Comparison of ENCODE assay signal across 8 cellular contexts in the genomic region with DNA sequence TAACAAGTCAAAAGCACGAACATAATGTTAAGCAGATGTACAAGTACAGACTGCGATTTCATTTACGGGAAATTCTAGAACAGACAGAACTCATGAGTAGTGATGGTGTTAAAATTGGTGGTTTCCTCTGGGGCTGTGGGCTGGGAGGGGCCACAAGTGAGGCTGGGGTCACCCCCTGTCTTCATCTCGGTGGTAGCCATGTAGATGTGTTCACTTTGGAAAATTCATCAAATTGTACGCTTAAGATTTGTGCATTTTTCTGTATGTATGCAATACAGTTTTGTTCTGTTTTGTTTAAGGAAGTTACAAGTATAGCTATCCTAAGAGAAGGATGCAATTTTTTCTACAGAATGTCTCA. TPM values are rescaled to one million over a fixed set of nuclear protein-coding genes. Genes with fewer than 3 reads are reported as not detected.
DNase-seq lines count a peak whose midpoint lies in the region; ATAC-seq, FAIRE-seq and TF ChIP-seq lines count a peak whose summit lies in the region.

No MANE protein-coding gene starts in this region.

- H3K27ac ChIP-seq in angular gyrus (ENCODE audit: low read depth, low read length) (peak overlapping the region; percentile 82), right lobe of liver (peak overlapping the region; percentile 59 to 66 (median 66)), uterus (peak overlapping the region; percentile 75 to 83)

- TF ChIP-seq CTCF in right lobe of liver (IDR thresholded peaks at IDR 0.05) (no peak), uterus (IDR thresholded peaks at IDR 0.05) (no peak)

- peaks cover 35% of the 10 kb centered on the region for H3K4me1 Mint-ChIP-seq in stimulated activated naive CD8-positive, alpha-beta T cell treated with anti-CD3 and anti-CD28 coated beads, Interleukin-15, Interleukin-2, amounts not matched to agents 100 ng/mL and 50 ng/mL, for 24 hours (ENCODE audit: low read depth)

- H3K4me1 ChIP-seq in right lobe of liver, result peaks cover 0 to 14% (median 4%) of the 10 kb centered on the region in 4 donors
- H3K4me1 ChIP-seq in uterus, result peaks cover 0 to 3% of the 10 kb centered on the region in 2 donors

- H3K36me3 ChIP-seq in right lobe of liver, result no peaks in the 10 kb centered on the region
- H3K36me3 ChIP-seq in uterus, result no peaks in the 10 kb centered on the region

- intact Hi-C loops in right lobe of liver (cut with DNase I), result no loop called here
- intact Hi-C loops in uterus (cut with DNase I; ENCODE audit: low total_unique reads), result no loop called here

- FAIRE-seq in HTR-8/SVneo (lab: Jason Lieb, UNC), result no peak

- DNase-seq in stimulated activated naive CD8-positive, alpha-beta T cell treated with anti-CD3 and anti-CD28 coated beads, Interleukin-15, Interleukin-2, amounts not matched to agents 100 U/mL and 50 U/mL, for 24 hours, result no peak
- no peak for DNase-seq in right lobe of liver
- no peak for DNase-seq in uterus
- DNase-seq in NCI-H2227 (lab: John Stamatoyannopoulos, UW; ENCODE audit: unreplicated experiment), result no peak
- DNase-seq in HTR-8/SVneo (ENCODE audit: insufficient read length, low spot score), result no peak
- no peak for DNase-seq in LoVo (ENCODE audit: low spot score)

- H3K27me3 ChIP-seq in right lobe of liver, result no peaks in the 10 kb centered on the region
- H3K27me3 ChIP-seq in uterus, result no peaks in the 10 kb centered on the region

- H3K36me3 Mint-ChIP-seq in stimulated activated naive CD8-positive, alpha-beta T cell treated with anti-CD3 and anti-CD28 coated beads, Interleukin-15, Interleukin-2, amounts not matched to agents 100 ng/mL and 50 ng/mL, for 24 hours (ENCODE audit: low read depth), result peaks cover 12% of the 10 kb centered on the region

- no peak for TF ChIP-seq POLR2A in right lobe of liver (IDR thresholded peaks at IDR 0.05)
- no peak for TF ChIP-seq POLR2A in uterus (IDR thresholded peaks at IDR 0.05)

- 26% methylated on average over 5 of the region's 5 CpGs for WGBS in right lobe of liver (ENCODE audit: insufficient coverage, low coverage, low lambda C conversion rate, missing lambda C conversion rate)

- H3K27ac Mint-ChIP-seq in stimulated activated naive CD8-positive, alpha-beta T cell treated with anti-CD3 and anti-CD28 coated beads, Interleukin-15, Interleukin-2, amounts not matched to agents 100 ng/mL and 50 ng/mL, for 24 hours, result peak overlapping the region; percentile 95

- H3K4me3 ChIP-seq in right lobe of liver (peak overlapping the region; percentile 73 to 96 (median 95)), uterus (peak overlapping the region; percentile 71 to 90)

- no peaks in the 10 kb centered on the region for H3K27me3 Mint-ChIP-seq in stimulated activated naive CD8-positive, alpha-beta T cell treated with anti-CD3 and anti-CD28 coated beads, Interleukin-15, Interleukin-2, amounts not matched to agents 100 ng/mL and 50 ng/mL, for 24 hours

- H3K9me3 ChIP-seq in right lobe of liver, result no peaks in the 10 kb centered on the region
- no peaks in the 10 kb centered on the region for H3K9me3 ChIP-seq in uterus

- H3K9me3 Mint-ChIP-seq in stimulated activated naive CD8-positive, alpha-beta T cell treated with anti-CD3 and anti-CD28 coated beads, Interleukin-15, Interleukin-2, amounts not matched to agents 100 ng/mL and 50 ng/mL, for 24 hours, result no peaks in the 10 kb centered on the region

- ATAC-seq in stimulated activated naive CD8-positive, alpha-beta T cell treated with anti-CD3 and anti-CD28 coated beads, Interleukin-15, Interleukin-2, amounts not matched to agents 100 U/mL and 50 U/mL, for 24 hours, result no peak
- ATAC-seq in right lobe of liver, result no peak

- peak overlapping the region; percentile 89 for H3K4me3 Mint-ChIP-seq in stimulated activated naive CD8-positive, alpha-beta T cell treated with anti-CD3 and anti-CD28 coated beads, Interleukin-15, Interleukin-2, amounts not matched to agents 100 ng/mL and 50 ng/mL, for 24 hours

RNA-seq across cellular contexts. Expression of gene ASCC2, which starts 0.5 kb away (rescaled TPM):
- total RNA-seq in right lobe of liver, result 10 to 100 TPM; 41.2 to 56.1 (median 47.4) TPM
- 10 to 100 TPM; 14.9 to 47.1 (median 24.3) TPM for total RNA-seq in uterus

RNA-seq across cellular contexts. Expression of gene MTMR3, which starts 44.4 kb away (rescaled TPM):
- total RNA-seq in right lobe of liver (10 to 100 TPM; 14.5 to 19.2 (median 18.2) TPM), uterus (10 to 100 TPM; 17.2 to 77.8 (median 62.5) TPM)
